ENCODE assay signal across 8 cellular contexts in the genomic region with DNA sequence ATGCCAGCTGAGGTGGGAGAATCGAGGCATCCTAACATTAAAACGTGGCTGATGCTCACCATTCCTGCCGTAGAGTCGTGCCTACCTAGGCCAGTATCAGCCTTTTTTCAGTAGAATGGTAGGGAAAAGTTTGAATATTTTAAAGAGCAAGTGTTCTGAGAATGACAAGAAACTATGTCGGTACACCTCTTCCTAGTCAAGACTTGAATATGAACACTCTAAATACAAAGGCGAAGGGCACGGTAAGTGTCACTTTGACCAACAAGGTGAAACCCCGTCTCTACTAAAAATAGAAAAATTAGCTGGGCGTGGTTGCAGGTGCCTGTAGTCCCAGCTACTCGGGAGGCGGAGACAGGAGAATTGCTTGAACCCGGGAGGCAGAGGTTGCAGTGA. TPM values are rescaled to one million over a fixed set of nuclear protein-coding genes. Genes with fewer than 3 reads are reported as not detected.
DNase-seq lines count a peak whose midpoint lies in the region; ATAC-seq and TF ChIP-seq lines count a peak whose summit lies in the region.

No MANE protein-coding gene starts in this region.

- H3K4me1 ChIP-seq in left lung (peaks cover 4 to 36% of the 10 kb centered on the region in 2 donors), thymus (ENCODE audit: control insufficient read depth, insufficient read depth, low read length) (peaks cover 5% of the 10 kb centered on the region)

- H3K4me3 Mint-ChIP-seq in activated CD4-positive, alpha-beta T cell treated with anti-CD3 and anti-CD28 coated beads, Interleukin-2, amount 10 ng/mL, durations not matched to agents 7 days and 5 days, result peak overlapping the region; percentile 93
- H3K4me3 Mint-ChIP-seq in activated naive CD8-positive, alpha-beta T cell, result peak overlapping the region; percentile 89

- DNase-seq in activated CD4-positive, alpha-beta T cell treated with anti-CD3 and anti-CD28 coated beads, Interleukin-2, amount 10 ng/mL, durations not matched to agents 7 days and 5 days, result no peak
- no peak for DNase-seq in activated CD4-positive, alpha-beta T cell treated with anti-CD3 and anti-CD28 coated beads, Interleukin-2, amount 50 U/mL, for 1 hour
- no peak for DNase-seq in left lung
- no peak for DNase-seq in T-helper 9 cell
- no peak for DNase-seq in NK-92 (lab: John Stamatoyannopoulos, UW; ENCODE audit: unreplicated experiment)
- DNase-seq in HPDE6-E6E7 (ENCODE audit: extremely low spot score), result no peak

- ATAC-seq in left lung, result no peak

- H3K9me3 ChIP-seq in left lung (no peaks in the 10 kb centered on the region), thymus (ENCODE audit: control insufficient read depth) (no peaks in the 10 kb centered on the region)

- intact Hi-C loops in left lung (cut with DNase I), result no loop called here

- CTCF ChIA-PET in activated CD4-positive, alpha-beta T cell treated with anti-CD3 and anti-CD28 coated beads, Interleukin-2, amount 10 ng/mL, durations not matched to agents 7 days and 5 days (lab: Charles Lee), result interaction anchor here (1.6 kb wide), 1 partner anchor 8 kb away, joined by 4 read pairs; no protein-coding TSS in a partner anchor

- peaks cover 2% of the 10 kb centered on the region for H3K27me3 Mint-ChIP-seq in activated CD4-positive, alpha-beta T cell treated with anti-CD3 and anti-CD28 coated beads, Interleukin-2, amount 10 ng/mL, durations not matched to agents 7 days and 5 days
- no peaks in the 10 kb centered on the region for H3K27me3 Mint-ChIP-seq in activated naive CD8-positive, alpha-beta T cell

- H3K27ac ChIP-seq in left lung, result peak overlapping the region; percentile 85 to 91
- no peak overlapping the region for H3K27ac ChIP-seq in thymus (ENCODE audit: low read depth)

- H3K27me3 ChIP-seq in left lung, result peaks cover 0 to 6% of the 10 kb centered on the region in 2 donors
- H3K27me3 ChIP-seq in thymus (ENCODE audit: control insufficient read depth, insufficient read depth), result no peaks in the 10 kb centered on the region

- no peaks in the 10 kb centered on the region for H3K9me3 Mint-ChIP-seq in activated CD4-positive, alpha-beta T cell treated with anti-CD3 and anti-CD28 coated beads, Interleukin-2, amount 10 ng/mL, durations not matched to agents 7 days and 5 days
- H3K9me3 Mint-ChIP-seq in activated naive CD8-positive, alpha-beta T cell (ENCODE audit: low read depth), result no peaks in the 10 kb centered on the region

- H3K36me3 ChIP-seq in left lung, result no peaks in the 10 kb centered on the region
- H3K36me3 ChIP-seq in thymus (ENCODE audit: control insufficient read depth, insufficient read depth), result no peaks in the 10 kb centered on the region

- H3K4me3 ChIP-seq in left lung, result peak overlapping the region; percentile 97 to 99
- peak overlapping the region; percentile 99 for H3K4me3 ChIP-seq in thymus (ENCODE audit: low read length)

- no peak for TF ChIP-seq CTCF in left lung (IDR thresholded peaks at IDR 0.05)

- peaks cover 23% of the 10 kb centered on the region for H3K4me1 Mint-ChIP-seq in activated CD4-positive, alpha-beta T cell treated with anti-CD3 and anti-CD28 coated beads, Interleukin-2, amount 10 ng/mL, durations not matched to agents 7 days and 5 days
- H3K4me1 Mint-ChIP-seq in activated naive CD8-positive, alpha-beta T cell (ENCODE audit: low read depth), result peaks cover 23% of the 10 kb centered on the region

- POLR2A ChIA-PET in activated CD4-positive, alpha-beta T cell treated with anti-CD3 and anti-CD28 coated beads, Interleukin-2, amount 10 ng/mL, durations not matched to agents 7 days and 5 days (lab: Charles Lee), result no interaction called here

- 47% methylated on average over 12 of the region's 12 CpGs for WGBS in thymus

- peak overlapping the region; percentile 91 for H3K27ac Mint-ChIP-seq in activated CD4-positive, alpha-beta T cell treated with anti-CD3 and anti-CD28 coated beads, Interleukin-2, amount 10 ng/mL, durations not matched to agents 7 days and 5 days
- peak overlapping the region; percentile 72 for H3K27ac Mint-ChIP-seq in activated naive CD8-positive, alpha-beta T cell

- H3K36me3 Mint-ChIP-seq in activated CD4-positive, alpha-beta T cell treated with anti-CD3 and anti-CD28 coated beads, Interleukin-2, amount 10 ng/mL, durations not matched to agents 7 days and 5 days (ENCODE audit: low read depth), result peaks cover 2% of the 10 kb centered on the region
- no peaks in the 10 kb centered on the region for H3K36me3 Mint-ChIP-seq in activated naive CD8-positive, alpha-beta T cell

RNA-seq across cellular contexts. Expression of gene GINM1, which starts 1.0 kb away (rescaled TPM):
- total RNA-seq in activated CD4-positive, alpha-beta T cell treated with anti-CD3 and anti-CD28 coated beads, Interleukin-2, amount 10 ng/mL, durations not matched to agents 7 days and 5 days, result 10 to 100 TPM; 18.7 to 21.1 TPM
- 10 to 100 TPM; 43.6 to 46.4 TPM for total RNA-seq in left lung
- 45.0 TPM for polyA plus RNA-seq in thymus

RNA-seq across cellular contexts. Expression of gene PPIL4, which starts 21.3 kb away (rescaled TPM):
- total RNA-seq in activated CD4-positive, alpha-beta T cell treated with anti-CD3 and anti-CD28 coated beads, Interleukin-2, amount 10 ng/mL, durations not matched to agents 7 days and 5 days, result 10 to 100 TPM; 17.6 to 20.1 TPM
- 10 to 100 TPM; 22.4 to 25.7 TPM for total RNA-seq in left lung
- polyA plus RNA-seq in thymus, result 39.2 TPM
